In genomic region chr12:6333566-6333965, GRCh38 we compare ENCODE assay signal across 9 cellular contexts. TPM values are rescaled to one million over a fixed set of nuclear protein-coding genes. Genes with fewer than 3 reads are reported as not detected.
DNase-seq lines count a peak whose midpoint lies in the region; ATAC-seq and TF ChIP-seq lines count a peak whose summit lies in the region.
"Had no signal": no experiment of that assay in that cellular context is flagged by ENCODE, and none has a peak within 500 bp of the region (broad histone marks: within the 10 kb centered on the region; RNA-seq: fewer than 3 reads in every experiment).

No MANE protein-coding gene starts in this region.

- TF ChIP-seq CTCF in WERI-Rb-1 (IDR thresholded peaks at IDR 0.05; ENCODE audit: low read depth, low read length) (no peak), GM13977 (IDR thresholded peaks at IDR 0.05; ENCODE audit: extremely low read depth, insufficient read depth, missing control alignments) (no peak)

- in situ Hi-C loops in GM13977 (cut with MboI; ENCODE audit: low pct_unique_long_range_greater_than_20kb, low sequenced_read_pairs, unreplicated experiment) = loop anchor here (10.0 kb wide), 1 partner anchor 131 kb away; no protein-coding TSS in a partner anchor

- H3K4me3 ChIP-seq in right cardiac atrium (ENCODE audit: low read length) (no peak overlapping the region), mucosa of stomach (ENCODE audit: low read length) (no peak overlapping the region), WERI-Rb-1 (ENCODE audit: low read depth, low read length) (no peak overlapping the region)

- intact Hi-C loops in right cardiac atrium (cut with DNase I) = loop anchor here in 1 of 4 donors (10.0 kb wide), 1 partner anchor 51 kb away; the partner anchor contains the start of gene LTBR
- intact Hi-C loops in Right ventricle myocardium inferior (cut with DNase I) = no loop called here

- H3K4me1 ChIP-seq in right cardiac atrium (ENCODE audit: control insufficient read depth, insufficient read depth, low read length) (peaks cover 20% of the 10 kb centered on the region), mucosa of stomach (ENCODE audit: control insufficient read depth, insufficient read depth, low read length) (peaks cover 74% of the 10 kb centered on the region)

- H3K36me3 ChIP-seq in mucosa of stomach (ENCODE audit: control insufficient read depth, insufficient read depth, low read length) = peaks cover 33% of the 10 kb centered on the region
- H3K36me3 ChIP-seq in WERI-Rb-1 = peaks cover 14% of the 10 kb centered on the region

- 77% methylated on average over 9 of the region's 9 CpGs for WGBS in right cardiac atrium

- no peaks in the 10 kb centered on the region for H3K9me3 ChIP-seq in right cardiac atrium (ENCODE audit: control insufficient read depth, low read length)
- H3K9me3 ChIP-seq in mucosa of stomach (ENCODE audit: control insufficient read depth, low read length) = no peaks in the 10 kb centered on the region
- no peaks in the 10 kb centered on the region for H3K9me3 ChIP-seq in WERI-Rb-1 (ENCODE audit: severe bottlenecking)

- no peak for ATAC-seq in right cardiac atrium
- ATAC-seq in Right ventricle myocardium inferior = no peak
- ATAC-seq in HG02759 (IDR thresholded peaks at IDR 0.05; ENCODE audit: unreplicated experiment) = no peak

- no peaks in the 10 kb centered on the region for H3K27me3 ChIP-seq in right cardiac atrium (ENCODE audit: control insufficient read depth, insufficient read depth)
- H3K27me3 ChIP-seq in mucosa of stomach (ENCODE audit: control insufficient read depth, insufficient read depth, low read length) = no peaks in the 10 kb centered on the region
- H3K27me3 ChIP-seq in WERI-Rb-1 (ENCODE audit: insufficient read depth, low read depth, severe bottlenecking) = no peaks in the 10 kb centered on the region

- H3K27ac ChIP-seq in right cardiac atrium (ENCODE audit: low read length) = peak overlapping the region; percentile 31
- no peak overlapping the region for H3K27ac ChIP-seq in WERI-Rb-1

- peak overlapping the region; percentile 83 for H3K9ac ChIP-seq in mucosa of stomach (ENCODE audit: low read length)

- DNase-seq in right cardiac atrium = peak in 1 of 3 donors; percentile 16
- no peak for DNase-seq in Right ventricle myocardium inferior (ENCODE audit: missing footprints)
- peak; percentile 89 for DNase-seq in astrocyte of the hippocampus (ENCODE audit: low read depth, low spot score)
- no peak for DNase-seq in WERI-Rb-1
- DNase-seq in activated CD4-positive, CD25-positive, alpha-beta regulatory T cell (lab: John Stamatoyannopoulos, UW) = no peak
- no peak for DNase-seq in GM13977 (ENCODE audit: low spot score)
- DNase-seq: NCI-H1417 had no signal

RNA-seq across cellular contexts. Expression of gene TNFRSF1A, which starts 8.3 kb away (rescaled TPM):
- total RNA-seq in right cardiac atrium (100 to 1,000 TPM in 1 of 4 donors, 10 to 100 TPM in 3; 65.6 to 103 (median 75.9) TPM), Right ventricle myocardium inferior (59.8 TPM)
- polyA plus RNA-seq in right cardiac atrium = 41.3 TPM

RNA-seq across cellular contexts. Expression of gene PLEKHG6, which starts 23.1 kb away (rescaled TPM):
- under 1 TPM in 1 of 4 donors, not detected in 3; 0.64 TPM for total RNA-seq in right cardiac atrium
- polyA plus RNA-seq in right cardiac atrium = 1.5 TPM
- 0.49 TPM for total RNA-seq in Right ventricle myocardium inferior

RNA-seq across cellular contexts. Expression of gene SCNN1A, which starts 41.8 kb away (rescaled TPM):
- total RNA-seq in right cardiac atrium = under 1 TPM; 0.08 to 0.80 (median 0.50) TPM
- polyA plus RNA-seq in right cardiac atrium = 0.23 TPM
- 0.46 TPM for total RNA-seq in Right ventricle myocardium inferior

RNA-seq across cellular contexts. Expression of gene LTBR, which starts 50.4 kb away (rescaled TPM):
- total RNA-seq in right cardiac atrium = 10 to 100 TPM; 37.6 to 54.2 (median 40.3) TPM
- 30.8 TPM for polyA plus RNA-seq in right cardiac atrium
- 34.3 TPM for total RNA-seq in Right ventricle myocardium inferior
